8 cellular contexts compared by ENCODE assay signal in genomic region chr1:205504311-205505075, GRCh38. TPM values are rescaled to one million over a fixed set of nuclear protein-coding genes. Genes with fewer than 3 reads are reported as not detected.
DNase-seq lines count a peak whose midpoint lies in the region; ATAC-seq and TF ChIP-seq lines count a peak whose summit lies in the region.

Gene CDK18 (plus strand): TSS chr1:205504669. CDS start chr1:205523168, 18,499 bp downstream.

- H3K4me3 Mint-ChIP-seq in H9 (peak within 1 kb of the TSS; percentile 83 to 93), natural killer cell (peak within 1 kb of the TSS; percentile 87)

- no peaks in the 10 kb centered on the region for H3K36me3 ChIP-seq in thymus (ENCODE audit: control insufficient read depth, insufficient read depth)

- no peak within 1 kb of the TSS for H2BK12ac ChIP-seq in H9 (ENCODE audit: insufficient read length, low read depth, low read length)

- H2BK120ac ChIP-seq in H9 (ENCODE audit: low read depth, low read length, poor library complexity, severe bottlenecking), result no peak within 1 kb of the TSS

- WGBS in H9 (ENCODE audit: extremely low coverage, insufficient read length, low lambda C conversion rate), result no CpG with 5 or more reads among the region's 42 CpGs
- 4% methylated on average over 41 of the region's 42 CpGs for WGBS in thymus

- H3K27ac ChIP-seq in 22Rv1, result peak within 1 kb of the TSS; percentile 59
- no peak within 1 kb of the TSS for H3K27ac ChIP-seq in H9 (ENCODE audit: insufficient read length, low read depth, low read length)
- no peak within 1 kb of the TSS for H3K27ac ChIP-seq in thymus (ENCODE audit: low read depth)

- H3K4me1 Mint-ChIP-seq in H9, result peaks cover 58 to 64% of the 10 kb centered on the region in 2 experiments
- H3K4me1 Mint-ChIP-seq in natural killer cell, result peaks cover 0 to 15% of the 10 kb centered on the region in 2 donors

- H3K18ac ChIP-seq in H9 (ENCODE audit: insufficient read length, low read depth, low read length), result peak within 1 kb of the TSS; percentile 29

- H3K36me3 Mint-ChIP-seq in H9 (ENCODE audit: insufficient read depth in 1 of 3, low read depth in 3 of 3) (peaks cover 5 to 18% (median 8%) of the 10 kb centered on the region in 3 experiments; a peak in 6 of 7 replicates), natural killer cell (no peaks in the 10 kb centered on the region)

- H3K23me2 ChIP-seq in H9 (ENCODE audit: insufficient read length, low read depth, low read length, poor library complexity, severe bottlenecking), result peaks cover 9% of the 10 kb centered on the region

- no peaks in the 10 kb centered on the region for H3K9me3 Mint-ChIP-seq in H9
- H3K9me3 Mint-ChIP-seq in natural killer cell, result no peaks in the 10 kb centered on the region

- peaks cover 5% of the 10 kb centered on the region; the same call in 1 of the 2 replicates for H3K79me2 ChIP-seq in H9 (ENCODE audit: insufficient read depth, low read length)

- H4K5ac ChIP-seq in H9 (ENCODE audit: insufficient read length, low read depth, low read length), result no peak within 1 kb of the TSS

- no peak within 1 kb of the TSS for H3K23ac ChIP-seq in H9 (ENCODE audit: insufficient read length, low read depth, low read length)

- no peak within 1 kb of the TSS for H4K91ac ChIP-seq in H9 (ENCODE audit: insufficient read length, low read depth, low read length)

- H3K4me2 ChIP-seq in H9 (ENCODE audit: insufficient read depth, insufficient read length, low read length), result peak within 1 kb of the TSS; percentile 58

- H2BK20ac ChIP-seq in H9 (ENCODE audit: low read depth, low read length, poor library complexity, severe bottlenecking), result no peak within 1 kb of the TSS

- peak within 1 kb of the TSS; percentile 81; the same call in 1 of the 2 replicates for H3K14ac ChIP-seq in H9 (ENCODE audit: insufficient read depth, low read length)

- peak; percentile 97 for DNase-seq in H9
- peak; percentile 21 for DNase-seq in NCI-H748 treated with DMSO at 0.1 percent for 48 hours (lab: John Stamatoyannopoulos, UW)
- peak; percentile 51 to 58 for DNase-seq in activated T-cell treated with anti-CD3 and anti-CD28 coated beads, Interleukin-2, amount 50 U/mL, for 48 hours
- peak; percentile 29 for DNase-seq in fibroblast of villous mesenchyme (ENCODE audit: low read depth)
- DNase-seq in natural killer cell, result no peak

- H3K9ac ChIP-seq in H9 (ENCODE audit: extremely low read depth, insufficient read length, low read length), result peak within 1 kb of the TSS; percentile 40

- no peaks in the 10 kb centered on the region for H3K79me1 ChIP-seq in H9 (ENCODE audit: insufficient read depth, low read depth, low read length, poor library complexity, severe bottlenecking)

- ATAC-seq in natural killer cell (peak; percentile 71 to 83 (median 81)), HG03354 (IDR thresholded peaks at IDR 0.05; ENCODE audit: poor library complexity, severe bottlenecking, unreplicated experiment) (no peak)

- no peak within 1 kb of the TSS for H2BK15ac ChIP-seq in H9 (ENCODE audit: low read depth, low read length)

- no peak within 1 kb of the TSS for H3T11ph ChIP-seq in H9 (ENCODE audit: low read length)

- no peaks in the 10 kb centered on the region for H4K20me1 ChIP-seq in H9 (ENCODE audit: control insufficient read depth, insufficient read depth, insufficient read length)

- H3K27ac Mint-ChIP-seq in H9 (peak within 1 kb of the TSS; percentile 61 to 85 (median 77); a peak in 6 of 7 replicates), natural killer cell (peak within 1 kb of the TSS in 1 of 2 donors; percentile 40)

- peaks cover 8% of the 10 kb centered on the region for H3K27me3 Mint-ChIP-seq in H9 (ENCODE audit: low read depth)
- H3K27me3 Mint-ChIP-seq in natural killer cell (ENCODE audit: low read depth in 2 of 2), result peaks cover 0 to 7% of the 10 kb centered on the region in 2 donors

- no peak within 1 kb of the TSS for H2BK5ac ChIP-seq in H9 (ENCODE audit: insufficient read length, low read length)

- intact Hi-C loops in natural killer cell (cut with micrococcal nuclease), result no loop called here

- H3K4me1 ChIP-seq in H9 (ENCODE audit: insufficient read depth, low read length) (peaks cover 9% of the 10 kb centered on the region; the same call in 1 of the 2 replicates), thymus (ENCODE audit: control insufficient read depth, insufficient read depth, low read length) (peaks cover 9% of the 10 kb centered on the region)

- H2AK5ac ChIP-seq in H9 (ENCODE audit: insufficient read length, low read length), result no peak within 1 kb of the TSS

- H4K8ac ChIP-seq in H9 (replicated peaks; ENCODE audit: insufficient read length, low read depth, low read length), result no peak within 1 kb of the TSS

- no peaks in the 10 kb centered on the region for H3K9me3 ChIP-seq in H9 (ENCODE audit: control insufficient read depth, low read depth, low read length)
- no peaks in the 10 kb centered on the region for H3K9me3 ChIP-seq in thymus (ENCODE audit: control insufficient read depth)

- H2AFZ ChIP-seq in H9 (ENCODE audit: low read length), result no peak within 1 kb of the TSS

- H3K56ac ChIP-seq in H9 (ENCODE audit: insufficient read length, low read depth, low read length), result no peak within 1 kb of the TSS

- TF ChIP-seq CTCF in 22Rv1 (IDR thresholded peaks at IDR 0.05) (no peak), H9 (conservative IDR thresholded peaks at IDR 0.05) (no peak), fibroblast of villous mesenchyme (IDR thresholded peaks at IDR 0.05; ENCODE audit: insufficient read depth, low read depth, low read length) (no peak), natural killer cell (IDR thresholded peaks at IDR 0.05) (no peak)

- H3K4ac ChIP-seq in H9 (ENCODE audit: low read depth, low read length), result no peak within 1 kb of the TSS

- no peaks in the 10 kb centered on the region for H3K27me3 ChIP-seq in H9 (ENCODE audit: insufficient read depth, low read length)
- H3K27me3 ChIP-seq in thymus (ENCODE audit: control insufficient read depth, insufficient read depth), result peaks cover 3% of the 10 kb centered on the region

- H3K4me3 ChIP-seq in fibroblast of villous mesenchyme (ENCODE audit: low read depth, low read length) (peak within 1 kb of the TSS; percentile 62), thymus (ENCODE audit: low read length) (peak within 1 kb of the TSS; percentile 68)

RNA-seq across cellular contexts. Expression of gene CDK18, which starts in this region (rescaled TPM):
- total RNA-seq in H9 (2021) (34.6 and 38.5 TPM in 2 replicates), fibroblast of villous mesenchyme (1.6 and 2.2 TPM in 2 replicates), natural killer cell (1 to 10 TPM; 1.9 to 5.3 (median 4.0) TPM)
- 5.4 TPM for polyA plus RNA-seq in thymus
